29 cellular contexts compared by ENCODE assay signal in the genomic region with DNA sequence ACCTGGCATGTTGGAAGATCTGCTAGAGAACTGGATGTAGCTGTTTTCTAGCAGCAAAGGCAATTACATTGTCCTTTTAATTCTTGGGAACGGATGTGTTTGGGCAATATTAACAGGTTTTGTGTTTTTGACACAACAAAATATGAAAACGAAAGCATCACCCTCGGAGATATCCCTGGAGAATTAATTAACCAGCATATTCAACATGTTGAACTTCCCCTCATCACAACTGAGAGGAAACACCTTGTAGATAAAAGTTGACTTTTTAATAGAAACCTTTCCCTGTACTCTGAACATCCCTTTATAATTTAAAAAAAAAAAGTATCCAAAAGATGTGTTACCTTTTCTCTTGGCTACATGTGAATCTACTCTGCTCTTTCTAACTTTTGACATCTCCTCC. TPM values are rescaled to one million over a fixed set of nuclear protein-coding genes. Genes with fewer than 3 reads are reported as not detected.
"Had no signal": no experiment of that assay in that cellular context is flagged by ENCODE, and none has a peak within 500 bp of the region (broad histone marks: within the 10 kb centered on the region; RNA-seq: fewer than 3 reads in every experiment).

No MANE protein-coding gene starts in this region.

- H3K27me3 ChIP-seq: breast epithelium, esophagus squamous epithelium, hepatocyte, right atrium auricular region, thyroid gland, upper lobe of right lung had no signal

- H2AFZ ChIP-seq: hepatocyte had no signal

- H3K36me3 Mint-ChIP-seq: activated CD4-positive, alpha-beta memory T cell treated with anti-CD3 and anti-CD28 coated beads for 36 hours; immature natural killer cell; stimulated activated memory B cell treated with anti-CD40 and anti-IgM and Interleukin-4, amounts not matched to agents 10 μg/mL and 1 μg/mL and 100 μg/mL, for 72 hours had no signal

- H3K36me3 ChIP-seq: breast epithelium, esophagus squamous epithelium, right atrium auricular region, thyroid gland, upper lobe of right lung had no signal

- H3K27ac Mint-ChIP-seq: activated CD4-positive, alpha-beta memory T cell treated with anti-CD3 and anti-CD28 coated beads for 36 hours; activated CD4-positive, alpha-beta T cell treated with anti-CD3 and anti-CD28 coated beads, Interleukin-2, amount 10 ng/mL, durations not matched to agents 24 days and 14 days; activated T-cell treated with anti-CD3 and anti-CD28 coated beads, Interleukin-2, amount 50 U/mL, for 24 hours; dendritic cell treated with granulocyte-macrophage colony-stimulating factor and Interleukin-4, amounts not matched to agents 40 ng/mL and 50 ng/mL, for 4 days; immature natural killer cell; naive thymus-derived CD8-positive, alpha-beta T cell; stimulated activated memory B cell treated with anti-CD40 and anti-IgM and Interleukin-4, amounts not matched to agents 10 μg/mL and 1 μg/mL and 100 μg/mL, for 72 hours; stimulated activated naive CD8-positive, alpha-beta T cell treated with anti-CD3 and anti-CD28 coated beads, Interleukin-15, amount 100 ng/mL, for 72 hours had no signal

- H3K4me1 Mint-ChIP-seq: activated CD4-positive, alpha-beta T cell treated with anti-CD3 and anti-CD28 coated beads, Interleukin-2, amount 10 ng/mL, durations not matched to agents 24 days and 14 days; immature natural killer cell; stimulated activated naive CD8-positive, alpha-beta T cell treated with anti-CD3 and anti-CD28 coated beads, Interleukin-15, amount 100 ng/mL, for 72 hours had no signal

- H3K27ac ChIP-seq: breast epithelium, esophagus squamous epithelium, hepatocyte, right atrium auricular region, thyroid gland, upper lobe of right lung had no signal

- H3K9me3 ChIP-seq: breast epithelium, esophagus squamous epithelium, right atrium auricular region, thyroid gland, upper lobe of right lung had no signal

- H3K9me3 Mint-ChIP-seq: activated CD4-positive, alpha-beta memory T cell treated with anti-CD3 and anti-CD28 coated beads for 36 hours; activated CD4-positive, alpha-beta T cell treated with anti-CD3 and anti-CD28 coated beads, Interleukin-2, amount 10 ng/mL, durations not matched to agents 24 days and 14 days; activated T-cell treated with anti-CD3 and anti-CD28 coated beads, Interleukin-2, amount 50 U/mL, for 24 hours; dendritic cell treated with granulocyte-macrophage colony-stimulating factor and Interleukin-4, amounts not matched to agents 40 ng/mL and 50 ng/mL, for 4 days; immature natural killer cell; naive thymus-derived CD8-positive, alpha-beta T cell; stimulated activated memory B cell treated with anti-CD40 and anti-IgM and Interleukin-4, amounts not matched to agents 10 μg/mL and 1 μg/mL and 100 μg/mL, for 72 hours; stimulated activated naive CD8-positive, alpha-beta T cell treated with anti-CD3 and anti-CD28 coated beads, Interleukin-15, amount 100 ng/mL, for 72 hours had no signal

- H3K4me3 Mint-ChIP-seq: activated CD4-positive, alpha-beta memory T cell treated with anti-CD3 and anti-CD28 coated beads for 36 hours; activated CD4-positive, alpha-beta T cell treated with anti-CD3 and anti-CD28 coated beads, Interleukin-2, amount 10 ng/mL, durations not matched to agents 24 days and 14 days; activated T-cell treated with anti-CD3 and anti-CD28 coated beads, Interleukin-2, amount 50 U/mL, for 24 hours; dendritic cell treated with granulocyte-macrophage colony-stimulating factor and Interleukin-4, amounts not matched to agents 40 ng/mL and 50 ng/mL, for 4 days; immature natural killer cell; naive thymus-derived CD8-positive, alpha-beta T cell; neural crest cell; stimulated activated memory B cell treated with anti-CD40 and anti-IgM and Interleukin-4, amounts not matched to agents 10 μg/mL and 1 μg/mL and 100 μg/mL, for 72 hours; stimulated activated naive CD8-positive, alpha-beta T cell treated with anti-CD3 and anti-CD28 coated beads, Interleukin-15, amount 100 ng/mL, for 72 hours had no signal

- H3K4me1 ChIP-seq: breast epithelium, right atrium auricular region, upper lobe of right lung had no signal

- H3K4me3 ChIP-seq: breast epithelium, esophagus squamous epithelium, hepatocyte, right atrium auricular region, smooth muscle cell, thyroid gland, upper lobe of right lung had no signal

- FAIRE-seq: kidney had no signal

- H3K4me2 ChIP-seq: hepatocyte, smooth muscle cell had no signal

- ATAC-seq: left colon; naive thymus-derived CD8-positive, alpha-beta T cell; stimulated activated memory B cell treated with anti-CD40 and anti-IgM and Interleukin-4, amounts not matched to agents 10 μg/mL and 1 μg/mL and 100 μg/mL, for 72 hours; stimulated activated naive CD8-positive, alpha-beta T cell treated with anti-CD3 and anti-CD28 coated beads, Interleukin-15, amount 100 ng/mL, for 72 hours; upper lobe of right lung had no signal

- DNase-seq: activated CD4-positive, alpha-beta memory T cell treated with anti-CD3 and anti-CD28 coated beads for 36 hours; activated CD4-positive, alpha-beta T cell treated with anti-CD3 and anti-CD28 coated beads, Interleukin-2, amount 10 ng/mL, durations not matched to agents 24 days and 14 days; activated CD8-positive, alpha-beta memory T cell treated with anti-CD3 and anti-CD28 coated beads, Interleukin-2, amount 50 U/mL, for 48 hours; activated gamma-delta T cell; activated naive CD4-positive, alpha-beta T cell treated with anti-CD3 and anti-CD28 coated beads, Interleukin-2, amount 50 U/mL, for 16 hours; activated T-cell treated with anti-CD3 and anti-CD28 coated beads, Interleukin-2, amount 50 U/mL, for 24 hours; amniotic stem cell; central memory CD4-positive, alpha-beta T cell; esophagus squamous epithelium; foreskin melanocyte; immature natural killer cell; kidney; left colon; mammary epithelial cell; midbrain; naive thymus-derived CD8-positive, alpha-beta T cell; stimulated activated CD4-positive, alpha-beta T cell treated with anti-CD3 and anti-CD28 coated beads, Interleukin-1b, Interleukin-23, amount 100 ng/mL, for 48 hours; stimulated activated CD4-positive, alpha-beta T cell treated with anti-CD3 and anti-CD28 coated beads, Interleukin-4, amount 100 ng/mL, for 4 hours; stimulated activated CD8-positive, alpha-beta memory T cell treated with anti-CD3 and anti-CD28 coated beads, Interleukin-4, amount 100 ng/mL, for 48 hours; stimulated activated naive CD8-positive, alpha-beta T cell treated with anti-CD3 and anti-CD28 coated beads, Interleukin-15, amount 100 ng/mL, for 72 hours; thyroid gland; upper lobe of right lung had no signal

- H3K27me3 Mint-ChIP-seq: activated CD4-positive, alpha-beta memory T cell treated with anti-CD3 and anti-CD28 coated beads for 36 hours; stimulated activated memory B cell treated with anti-CD40 and anti-IgM and Interleukin-4, amounts not matched to agents 10 μg/mL and 1 μg/mL and 100 μg/mL, for 72 hours had no signal

RNA-seq across cellular contexts. Expression of a gene that starts 13.0 kb away (rescaled TPM):
- total RNA-seq: activated CD4-positive, alpha-beta memory T cell treated with anti-CD3 and anti-CD28 coated beads for 36 hours; naive thymus-derived CD8-positive, alpha-beta T cell had no signal
